9 cellular contexts compared by ENCODE assay signal in genomic region chr3:4426782-4427344, GRCh38. TPM values are rescaled to one million over a fixed set of nuclear protein-coding genes. Genes with fewer than 3 reads are reported as not detected.
DNase-seq lines count a peak whose midpoint lies in the region; ATAC-seq and TF ChIP-seq lines count a peak whose summit lies in the region.
"Had no signal": no experiment of that assay in that cellular context is flagged by ENCODE, and none has a peak within 500 bp of the region (broad histone marks: within the 10 kb centered on the region; RNA-seq: fewer than 3 reads in every experiment).

No MANE protein-coding gene starts in this region.

- DNase-seq in AG20443 (ENCODE audit: low spot score) (peak; percentile 41), nephron progenitor cell (peak; percentile 24), cerebellum (ENCODE audit: low spot score) (no peak), sciatic nerve (ENCODE audit: low spot score) (no peak)
- DNase-seq in stimulated activated CD4-positive, alpha-beta T cell treated with anti-CD3 and anti-CD28 coated beads, Interleukin-15, amount 100 ng/mL, for 24 hours, result no peak

- no peak for TF ChIP-seq CTCF in nephron progenitor cell (IDR thresholded peaks at IDR 0.05)

- peaks cover 33% of the 10 kb centered on the region for H3K36me3 Mint-ChIP-seq in nephron progenitor cell (ENCODE audit: low read depth)

- intact Hi-C loops in sciatic nerve (cut with DNase I), result no loop called here

- peaks cover 53% of the 10 kb centered on the region for H3K4me1 Mint-ChIP-seq in nephron progenitor cell

- H3K4me3 Mint-ChIP-seq in nephron progenitor cell, result peak overlapping the region; percentile 73

- peak overlapping the region; percentile 10 for H3K27ac ChIP-seq in angular gyrus (ENCODE audit: low read depth, low read length)
- H3K27ac ChIP-seq: HL-60 had no signal

- ATAC-seq in GM19035 (IDR thresholded peaks at IDR 0.05; ENCODE audit: unreplicated experiment) (peak; percentile 87), HG03108 (IDR thresholded peaks at IDR 0.05; ENCODE audit: unreplicated experiment) (peak; percentile 92), sciatic nerve (no peak)

- no peaks in the 10 kb centered on the region for H3K27me3 Mint-ChIP-seq in nephron progenitor cell (ENCODE audit: low read depth, poor library complexity)

- H3K27ac Mint-ChIP-seq in nephron progenitor cell, result peak overlapping the region; percentile 97

- H3K9me3 Mint-ChIP-seq in nephron progenitor cell, result peaks cover 14% of the 10 kb centered on the region

RNA-seq across cellular contexts. Expression of gene SUMF1, which starts 40.2 kb away (rescaled TPM):
- 28.5 TPM for total RNA-seq in cerebellum
- 27.1 TPM for total RNA-seq in sciatic nerve

Comparison
In these comparisons a context has a peak if more than half of its experiments do, and no peak if none do; other contexts are left out.
1. DNase-seq: peak in AG20443 (single experiment) and nephron progenitor cell (single experiment); none in stimulated activated CD4-positive, alpha-beta T cell treated with anti-CD3 and anti-CD28 coated beads, Interleukin-15, amount 100 ng/mL, for 24 hours (single experiment), cerebellum (single experiment) and sciatic nerve (single experiment).